ENCODE assay signal across 10 cellular contexts in genomic region chr12:119673634-119674033, GRCh38. TPM values are rescaled to one million over a fixed set of nuclear protein-coding genes. Genes with fewer than 3 reads are reported as not detected.
DNase-seq lines count a peak whose midpoint lies in the region; ATAC-seq, FAIRE-seq and TF ChIP-seq lines count a peak whose summit lies in the region.
"Had no signal": no experiment of that assay in that cellular context is flagged by ENCODE, and none has a peak within 500 bp of the region (broad histone marks: within the 10 kb centered on the region; RNA-seq: fewer than 3 reads in every experiment).

No MANE protein-coding gene starts in this region.

- peak overlapping the region in 1 of 2 donors; percentile 5 for H3K9ac ChIP-seq in kidney (ENCODE audit: low read length in 2 of 2)

- peaks cover 56 to 76% of the 10 kb centered on the region in 2 donors for H3K36me3 ChIP-seq in kidney (ENCODE audit: control insufficient read depth in 1 of 2, insufficient read depth in 2 of 2, low read length in 2 of 2)

- peaks cover 46% of the 10 kb centered on the region for H3K4me1 Mint-ChIP-seq in activated naive CD8-positive, alpha-beta T cell treated with anti-CD3 and anti-CD28 coated beads, Interleukin-2, amount 10 ng/mL, durations not matched to agents 7 days and 5 days
- H3K4me1 Mint-ChIP-seq in stimulated activated memory B cell treated with anti-CD40 and anti-IgM and Interleukin-4, amounts not matched to agents 10 μg/mL and 1 μg/mL and 100 μg/mL, for 72 hours = peaks cover 66% of the 10 kb centered on the region

- ATAC-seq in activated naive CD8-positive, alpha-beta T cell treated with anti-CD3 and anti-CD28 coated beads, Interleukin-2, amount 10 ng/mL, durations not matched to agents 7 days and 5 days (ENCODE audit: low read depth) = peak; percentile 63
- peak; percentile 84 for ATAC-seq in stimulated activated memory B cell treated with anti-CD40 and anti-IgM and Interleukin-4, amounts not matched to agents 10 μg/mL and 1 μg/mL and 100 μg/mL, for 72 hours
- no peak for ATAC-seq in GM21825 (IDR thresholded peaks at IDR 0.05; ENCODE audit: unreplicated experiment)

- H3K27ac ChIP-seq in kidney (ENCODE audit: low read depth in 2 of 2, low read length in 2 of 2) = peak overlapping the region; percentile 92 to 94

- H3K27ac Mint-ChIP-seq in activated naive CD8-positive, alpha-beta T cell treated with anti-CD3 and anti-CD28 coated beads, Interleukin-2, amount 10 ng/mL, durations not matched to agents 7 days and 5 days = peak overlapping the region; percentile 74
- peak overlapping the region; percentile 94 for H3K27ac Mint-ChIP-seq in stimulated activated memory B cell treated with anti-CD40 and anti-IgM and Interleukin-4, amounts not matched to agents 10 μg/mL and 1 μg/mL and 100 μg/mL, for 72 hours

- H3K36me3 Mint-ChIP-seq in activated naive CD8-positive, alpha-beta T cell treated with anti-CD3 and anti-CD28 coated beads, Interleukin-2, amount 10 ng/mL, durations not matched to agents 7 days and 5 days = peaks cover 64% of the 10 kb centered on the region
- H3K36me3 Mint-ChIP-seq in stimulated activated memory B cell treated with anti-CD40 and anti-IgM and Interleukin-4, amounts not matched to agents 10 μg/mL and 1 μg/mL and 100 μg/mL, for 72 hours = peaks cover 82% of the 10 kb centered on the region

- peak overlapping the region; percentile 68 for H3K4me3 Mint-ChIP-seq in activated naive CD8-positive, alpha-beta T cell treated with anti-CD3 and anti-CD28 coated beads, Interleukin-2, amount 10 ng/mL, durations not matched to agents 7 days and 5 days
- peak overlapping the region; percentile 48 for H3K4me3 Mint-ChIP-seq in stimulated activated memory B cell treated with anti-CD40 and anti-IgM and Interleukin-4, amounts not matched to agents 10 μg/mL and 1 μg/mL and 100 μg/mL, for 72 hours

- intact Hi-C loops in kidney (cut with DNase I) = no loop called here

- TF ChIP-seq CTCF in kidney (IDR thresholded peaks at IDR 0.05; ENCODE audit: borderline replicate concordance, extremely low read depth, insufficient read depth) = no peak

- H3K9me3 ChIP-seq in kidney (ENCODE audit: control insufficient read depth in 1 of 2, low read length in 2 of 2) = no peaks in the 10 kb centered on the region

- POLR2A ChIA-PET in activated naive CD8-positive, alpha-beta T cell treated with anti-CD3 and anti-CD28 coated beads, Interleukin-2, amount 10 ng/mL, durations not matched to agents 7 days and 5 days (lab: Charles Lee) = interaction anchor here (1.2 kb wide), 1 partner anchor 528 kb away, joined by 4 read pairs; the partner anchor contains the start of gene RPLP0

- no peak for FAIRE-seq in kidney (lab: Jason Lieb, UNC)
- no peak for FAIRE-seq in HTR-8/SVneo (lab: Jason Lieb, UNC)

- no peaks in the 10 kb centered on the region for H3K9me3 Mint-ChIP-seq in activated naive CD8-positive, alpha-beta T cell treated with anti-CD3 and anti-CD28 coated beads, Interleukin-2, amount 10 ng/mL, durations not matched to agents 7 days and 5 days
- H3K9me3 Mint-ChIP-seq in stimulated activated memory B cell treated with anti-CD40 and anti-IgM and Interleukin-4, amounts not matched to agents 10 μg/mL and 1 μg/mL and 100 μg/mL, for 72 hours = no peaks in the 10 kb centered on the region

- H3K27me3 Mint-ChIP-seq in activated naive CD8-positive, alpha-beta T cell treated with anti-CD3 and anti-CD28 coated beads, Interleukin-2, amount 10 ng/mL, durations not matched to agents 7 days and 5 days = no peaks in the 10 kb centered on the region
- no peaks in the 10 kb centered on the region for H3K27me3 Mint-ChIP-seq in stimulated activated memory B cell treated with anti-CD40 and anti-IgM and Interleukin-4, amounts not matched to agents 10 μg/mL and 1 μg/mL and 100 μg/mL, for 72 hours

- no peak overlapping the region for H3K4me3 ChIP-seq in kidney (ENCODE audit: low read length in 2 of 2)

- DNase-seq in Kasumi-1 (lab: John Stamatoyannopoulos, UW) = peak; percentile 28 to 43
- no peak for DNase-seq in activated naive CD8-positive, alpha-beta T cell treated with anti-CD3 and anti-CD28 coated beads, Interleukin-2, amount 10 ng/mL, durations not matched to agents 7 days and 5 days
- DNase-seq in kidney = peak; percentile 85
- DNase-seq in HTR-8/SVneo (ENCODE audit: insufficient read length, low spot score) = no peak
- DNase-seq in iPS-NIHi7 (ENCODE audit: extremely low spot score) = no peak
- DNase-seq in AML-193 (lab: John Stamatoyannopoulos, UW) = no peak
- DNase-seq: NCI-H774; stimulated activated CD8-positive, alpha-beta memory T cell treated with anti-CD3 and anti-CD28 coated beads, Interleukin-4, amount 100 ng/mL, for 48 hours had no signal

- H3K4me1 ChIP-seq in kidney (ENCODE audit: control insufficient read depth in 1 of 2, insufficient read depth in 1 of 2, low read depth in 1 of 2, low read length in 2 of 2) = peaks cover 22 to 53% of the 10 kb centered on the region in 2 donors

RNA-seq across cellular contexts. Expression of gene PRKAB1, which starts 5.7 kb away (rescaled TPM):
- total RNA-seq in activated naive CD8-positive, alpha-beta T cell treated with anti-CD3 and anti-CD28 coated beads, Interleukin-2, amount 10 ng/mL, durations not matched to agents 7 days and 5 days = 10 to 100 TPM; 43.7 to 44.1 TPM
- 165 TPM for total RNA-seq in kidney
- polyA plus RNA-seq in kidney (ENCODE audit: insufficient read depth, low read depth, low replicate concordance) = 79.9 TPM

Comparison
In these comparisons a context has a peak if more than half of its experiments do, and no peak if none do; other contexts are left out.
1. DNase-seq: peak in Kasumi-1 (2 of 2) and kidney (single experiment); none in activated naive CD8-positive, alpha-beta T cell treated with anti-CD3 and anti-CD28 coated beads, Interleukin-2, amount 10 ng/mL, durations not matched to agents 7 days and 5 days (single experiment), HTR-8/SVneo (single experiment), iPS-NIHi7 (single experiment) and AML-193 (0 of 2).